Comparison of ENCODE assay signal across 9 cellular contexts in genomic region chr3:3798641-3799113, GRCh38. TPM values are rescaled to one million over a fixed set of nuclear protein-coding genes. Genes with fewer than 3 reads are reported as not detected.
DNase-seq lines count a peak whose midpoint lies in the region; ATAC-seq, FAIRE-seq and TF ChIP-seq lines count a peak whose summit lies in the region.
"Had no signal": no experiment of that assay in that cellular context is flagged by ENCODE, and none has a peak within 500 bp of the region (broad histone marks: within the 10 kb centered on the region; RNA-seq: fewer than 3 reads in every experiment).

No MANE protein-coding gene starts in this region.

- no peaks in the 10 kb centered on the region for H3K79me2 ChIP-seq in HepG2 (ENCODE audit: insufficient read depth, low read length)

- H3K27me3 ChIP-seq in liver (ENCODE audit: control insufficient read depth in 4 of 4, insufficient read depth in 4 of 4, low read length in 3 of 4) (peaks cover 0 to 4% (median 1%) of the 10 kb centered on the region in 4 donors), HepG2 (ENCODE audit: control insufficient read depth in 1 of 2, insufficient read depth in 2 of 2, low read length in 2 of 2) (peaks cover 4 to 35% of the 10 kb centered on the region in 2 experiments), mucosa of rectum (ENCODE audit: control insufficient read depth in 2 of 2, insufficient read depth in 2 of 2, low read length in 2 of 2) (peaks cover 20 to 21% of the 10 kb centered on the region in 2 donors)
- H3K27me3 ChIP-seq in effector memory CD4-positive, alpha-beta T cell (replicated peaks; ENCODE audit: control insufficient read depth, insufficient read depth, low read length, poor library complexity, severe bottlenecking): no peaks in the 10 kb centered on the region

- in situ Hi-C loops in HepG2 (cut with HindIII; ENCODE audit: extremely low pct_ligation_motif_present, low pct_unique_long_range_greater_than_20kb): no loop called here

- H3K4me2 ChIP-seq in HepG2 (ENCODE audit: low read depth, low read length): no peak overlapping the region

- CTCF ChIA-PET in HepG2 (lab: Yijun Ruan, JAX; ENCODE audit: low intra/inter-chr PET ratio, low total read pairs): no interaction called here

- H2AFZ ChIP-seq in HepG2 (ENCODE audit: low read length): no peak overlapping the region

- TF ChIP-seq CTCF in liver (IDR thresholded peaks at IDR 0.05; ENCODE audit: low read depth, low read length, missing input control) (no peak), HepG2 (CRISPR knock-in tag; IDR thresholded peaks at IDR 0.05) (no peak)

- H3K9ac ChIP-seq in liver (ENCODE audit: low read depth in 1 of 2, low read length in 2 of 2): no peak overlapping the region
- H3K9ac ChIP-seq in HepG2 (ENCODE audit: insufficient read depth, low read depth, low read length): no peak overlapping the region
- no peak overlapping the region for H3K9ac ChIP-seq in mucosa of rectum (ENCODE audit: low read depth in 1 of 2, low read length in 2 of 2)

- H3K27ac ChIP-seq in liver (ENCODE audit: low read depth in 1 of 2, low read length in 2 of 2) (peak overlapping the region in 1 of 2 donors; percentile 18), HepG2 (ENCODE audit: extremely low read length, insufficient read depth, low read length) (no peak overlapping the region), mucosa of rectum (ENCODE audit: low read depth in 2 of 2, low read length in 2 of 2) (no peak overlapping the region)
- H3K27ac ChIP-seq in effector memory CD4-positive, alpha-beta T cell (ENCODE audit: insufficient read depth, low read length, poor library complexity, severe bottlenecking): no peak overlapping the region

- POLR2A ChIA-PET in HepG2 (lab: Yijun Ruan, JAX): no interaction called here

- H4K20me1 ChIP-seq in HepG2 (ENCODE audit: insufficient read depth, low read length): no peaks in the 10 kb centered on the region

- 7% methylated on average over 37 of the region's 37 CpGs for WGBS in liver
- WGBS in HepG2 (ENCODE audit: low lambda C conversion rate): 70% methylated on average over 36 of the region's 37 CpGs

- intact Hi-C loops in HepG2 (cut with micrococcal nuclease; ENCODE audit: unreplicated experiment): no loop called here

- H3K9me3 ChIP-seq in liver (ENCODE audit: control insufficient read depth in 4 of 4, low read length in 3 of 4) (no peaks in the 10 kb centered on the region), HepG2 (ENCODE audit: low read length) (no peaks in the 10 kb centered on the region), mucosa of rectum (ENCODE audit: control insufficient read depth in 2 of 2, low read length in 2 of 2) (no peaks in the 10 kb centered on the region)
- no peaks in the 10 kb centered on the region for H3K9me3 ChIP-seq in effector memory CD4-positive, alpha-beta T cell (ENCODE audit: control insufficient read depth, low read length)

- no peak for FAIRE-seq in HepG2 (lab: Jason Lieb, UNC)
- FAIRE-seq: G401.6 had no signal

- no peak for ATAC-seq in HepG2

- BruUV-seq in HepG2 (replicated peaks; lab: Mats Ljungman, UMichigan): no TSS peak

- no peak for TF ChIP-seq POLR2A in HepG2 (IDR thresholded peaks at IDR 0.05; ENCODE audit: insufficient read depth in 1 of 2, low read depth in 2 of 2, low read length in 2 of 2)
- TF ChIP-seq POLR2A in erythroblast (IDR thresholded peaks at IDR 0.05; ENCODE audit: low read length): no peak

- no peak for TF ChIP-seq RAD21 in liver (IDR thresholded peaks at IDR 0.05)
- TF ChIP-seq RAD21 in HepG2 (CRISPR knock-in tag; IDR thresholded peaks at IDR 0.05): no peak

- DNase-seq in HepG2 (ENCODE audit: low spot score) (no peak), SK-N-DZ (ENCODE audit: low spot score) (peak; percentile 61), superior temporal gyrus (ENCODE audit: extremely low spot score) (peak; percentile 42), NOMO-1 treated with DMSO at 0.1 percent for 48 hours (lab: John Stamatoyannopoulos, UW; ENCODE audit: unreplicated experiment) (no peak), erythroblast (lab: John Stamatoyannopoulos, UW) (no peak)
- no peak for DNase-seq in effector memory CD4-positive, alpha-beta T cell

- H3K4me1 ChIP-seq in liver (ENCODE audit: control insufficient read depth in 4 of 4, insufficient read depth in 4 of 4, low read length in 3 of 4) (peaks cover 15 to 28% (median 24%) of the 10 kb centered on the region in 4 donors), HepG2 (ENCODE audit: insufficient read depth, low read length) (no peaks in the 10 kb centered on the region), mucosa of rectum (ENCODE audit: control insufficient read depth in 2 of 2, insufficient read depth in 2 of 2, low read length in 2 of 2) (peaks cover 3% of the 10 kb centered on the region in 2 donors)
- peaks cover 6% of the 10 kb centered on the region for H3K4me1 ChIP-seq in effector memory CD4-positive, alpha-beta T cell (ENCODE audit: control insufficient read depth, insufficient read depth, low read length, poor library complexity, severe bottlenecking)

- TF ChIP-seq EP300 in HepG2 (IDR thresholded peaks at IDR 0.05; ENCODE audit: low read depth in 2 of 2, low read length in 2 of 2) (no peak), HepG2 (CRISPR knock-in tag; IDR thresholded peaks at IDR 0.05; ENCODE audit: borderline replicate concordance) (no peak)

- peak overlapping the region in 2 of 3 donors; percentile 61 to 66 for H3K4me3 ChIP-seq in liver (ENCODE audit: low read depth in 1 of 3, low read length in 3 of 3)
- no peak overlapping the region for H3K4me3 ChIP-seq in HepG2 (replicated peaks in 1 of 3; ENCODE audit: insufficient read depth in 1 of 3, low read depth in 2 of 3, low read length in 3 of 3)
- H3K4me3 ChIP-seq in effector memory CD4-positive, alpha-beta T cell (ENCODE audit: insufficient read depth, low read depth, low read length, poor library complexity, severe bottlenecking): peak overlapping the region; percentile 41
- H3K4me3 ChIP-seq in mucosa of rectum (ENCODE audit: low read length in 2 of 2): peak overlapping the region; percentile 47 to 60

- no peaks in the 10 kb centered on the region for H3K36me3 ChIP-seq in liver (ENCODE audit: control insufficient read depth in 4 of 4, insufficient read depth in 3 of 4, low read depth in 1 of 4, low read length in 3 of 4)
- H3K36me3 ChIP-seq in HepG2 (replicated peaks in 1 of 2; ENCODE audit: control insufficient read depth in 1 of 2, insufficient read depth in 2 of 2, low read length in 2 of 2): no peaks in the 10 kb centered on the region
- H3K36me3 ChIP-seq in effector memory CD4-positive, alpha-beta T cell (ENCODE audit: control insufficient read depth, insufficient read depth, low read length): no peaks in the 10 kb centered on the region
- no peaks in the 10 kb centered on the region for H3K36me3 ChIP-seq in mucosa of rectum (ENCODE audit: control insufficient read depth in 2 of 2, insufficient read depth in 2 of 2, low read length in 2 of 2)

TF ChIP-seq in liver, 16 proteins besides CTCF, POLR2A, EP300 and RAD21 (continues in another document):
- no peak for TF ChIP-seq JUND (IDR thresholded peaks at IDR 0.05)

TF ChIP-seq in HepG2, 621 proteins besides CTCF, POLR2A, EP300 and RAD21 (continues in another document):
- TF ChIP-seq ARNT (IDR thresholded peaks at IDR 0.05) (no peak), FOXA1 (IDR thresholded peaks at IDR 0.05) (no peak), FOXA1 (CRISPR knock-in tag; IDR thresholded peaks at IDR 0.05) (no peak), SAFB2 (CRISPR knock-in tag; IDR thresholded peaks at IDR 0.05; ENCODE audit: borderline replicate concordance, low read depth) (no peak), FOXJ3 (CRISPR knock-in tag; IDR thresholded peaks at IDR 0.05; ENCODE audit: borderline replicate concordance) (no peak), ZFX (CRISPR knock-in tag; IDR thresholded peaks at IDR 0.05; ENCODE audit: low read depth) (no peak), STAG1 (CRISPR knock-in tag; IDR thresholded peaks at IDR 0.05) (no peak)
- TF ChIP-seq, protein P1, sequence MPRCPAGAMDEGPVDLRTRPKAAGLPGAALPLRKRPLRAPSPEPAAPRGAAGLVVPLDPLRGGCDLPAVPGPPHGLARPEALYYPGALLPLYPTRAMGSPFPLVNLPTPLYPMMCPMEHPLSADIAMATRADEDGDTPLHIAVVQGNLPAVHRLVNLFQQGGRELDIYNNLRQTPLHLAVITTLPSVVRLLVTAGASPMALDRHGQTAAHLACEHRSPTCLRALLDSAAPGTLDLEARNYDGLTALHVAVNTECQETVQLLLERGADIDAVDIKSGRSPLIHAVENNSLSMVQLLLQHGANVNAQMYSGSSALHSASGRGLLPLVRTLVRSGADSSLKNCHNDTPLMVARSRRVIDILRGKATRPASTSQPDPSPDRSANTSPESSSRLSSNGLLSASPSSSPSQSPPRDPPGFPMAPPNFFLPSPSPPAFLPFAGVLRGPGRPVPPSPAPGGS (CRISPR knock-in tag; IDR thresholded peaks at IDR 0.05): no peak

RNA-seq across cellular contexts. Expression of gene LRRN1, which starts 0.6 kb away (rescaled TPM):
- total RNA-seq in liver: under 1 TPM; 0.33 to 0.59 TPM
- under 1 TPM; 0.14 to 0.22 TPM for polyA plus RNA-seq in liver
- not detected in 2 replicates for total RNA-seq in HepG2 (2016; rRNA removed; fragmentation: Illumina TruSeq; extraction: Trizol)
- not detected in 2 replicates for total RNA-seq in HepG2 (2016; cell fraction: cytosol; rRNA removed; fragmentation: Illumina TruSeq; extraction: Trizol; ENCODE audit: low read depth)
- total RNA-seq in HepG2 (2016; cell fraction: insoluble cytoplasmic fraction; rRNA removed; fragmentation: Illumina TruSeq; extraction: Trizol): not detected in 2 replicates
- total RNA-seq in HepG2 (2016; cell fraction: membrane; rRNA removed; fragmentation: Illumina TruSeq; extraction: Trizol): not detected in 2 replicates
- not detected in 2 replicates for total RNA-seq in HepG2 (2016; cell fraction: nucleus; rRNA removed; fragmentation: Illumina TruSeq; extraction: Trizol)
- polyA plus RNA-seq in HepG2 (2011; rRNA removed): 0.01 TPM in 1 of 2 replicates, not detected in the other
- polyA plus RNA-seq in HepG2 (2011; cell fraction: cytosol; rRNA removed): not detected in 2 replicates
- polyA plus RNA-seq in HepG2 (2011; cell fraction: nucleus; rRNA removed): 0.03 TPM in 1 of 2 replicates, not detected in the other
- 0.04 TPM in 1 of 2 replicates, not detected in the other for polyA plus RNA-seq in HepG2 (2012)
- polyA plus RNA-seq in HepG2 (2016; cell fraction: cytosol; fragmentation: Illumina TruSeq; extraction: Trizol; ENCODE audit: low read depth): not detected in 2 replicates
- not detected in 2 replicates for polyA plus RNA-seq in HepG2 (2016; cell fraction: insoluble cytoplasmic fraction; fragmentation: Illumina TruSeq; extraction: Trizol; ENCODE audit: low read depth)
- polyA plus RNA-seq in HepG2 (2016; cell fraction: membrane; fragmentation: Illumina TruSeq; extraction: Trizol; ENCODE audit: low read depth): not detected in 2 replicates
- polyA plus RNA-seq in HepG2 (2016; cell fraction: nucleus; fragmentation: Illumina TruSeq; extraction: Trizol; ENCODE audit: insufficient read depth, low read depth): not detected in 2 replicates
- polyA minus RNA-seq in HepG2 (2011; rRNA and poly(A)+ RNA removed; ENCODE audit: low replicate concordance): not detected in 2 replicates
- not detected in 2 replicates for polyA minus RNA-seq in HepG2 (2011; cell fraction: cytosol; rRNA and poly(A)+ RNA removed)
- not detected in 2 replicates for polyA minus RNA-seq in HepG2 (2011; cell fraction: nucleus; rRNA and poly(A)+ RNA removed)
- polyA plus RNA-seq in SK-N-DZ (2014; cell fraction: cytosol; rRNA removed): 24.0 and 24.6 TPM in 2 replicates
- polyA plus RNA-seq in SK-N-DZ (2014; cell fraction: nucleus; rRNA removed): 26.5 and 31.3 TPM in 2 replicates

Comparison
In these comparisons a context has a peak if more than half of its experiments do, and no peak if none do; other contexts are left out.
1. H3K4me3 ChIP-seq: peak in liver (2 of 3), effector memory CD4-positive, alpha-beta T cell (single experiment) and mucosa of rectum (2 of 2); none in HepG2 (0 of 3).
2. DNase-seq: peak in SK-N-DZ (single experiment) and superior temporal gyrus (single experiment); none in HepG2 (single experiment), effector memory CD4-positive, alpha-beta T cell (0 of 3), NOMO-1 treated with DMSO at 0.1 percent for 48 hours (single experiment) and erythroblast (0 of 2).